8 cellular contexts compared by ENCODE assay signal in the genomic region with DNA sequence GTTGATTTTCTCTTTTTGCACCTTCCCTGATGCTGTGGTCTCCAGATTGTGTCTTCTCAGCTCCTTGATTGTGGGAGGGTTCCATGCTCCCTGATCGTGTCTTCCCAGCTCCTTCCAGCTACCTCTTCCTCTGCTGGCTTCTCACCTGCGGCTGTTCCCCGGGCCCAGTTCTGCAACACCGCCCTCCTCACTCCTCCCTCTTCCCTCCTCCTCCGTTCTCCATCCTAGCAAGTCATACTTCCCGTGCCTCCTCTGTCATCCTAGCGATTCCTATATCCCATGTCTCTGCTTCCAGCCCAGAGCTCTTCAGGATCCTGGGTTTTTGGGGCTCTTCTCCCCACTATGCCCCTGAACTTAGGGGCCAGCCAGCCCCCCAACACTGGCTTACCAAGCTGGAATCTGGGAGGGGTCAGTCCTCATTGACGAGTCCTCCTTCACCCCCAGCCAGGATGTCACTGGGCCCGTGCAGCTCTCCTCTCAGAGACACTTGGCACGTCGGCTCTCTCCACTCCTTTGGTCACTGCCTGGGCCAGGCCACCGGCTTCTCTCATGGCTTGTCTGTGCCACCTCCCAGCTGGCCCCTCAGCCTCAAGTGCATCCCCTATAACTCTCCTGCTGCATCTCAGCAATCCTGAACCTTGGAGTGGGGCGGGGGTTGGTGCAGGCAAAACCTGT.
"Had no signal": no experiment of that assay in that cellular context is flagged by ENCODE, and none has a peak within 500 bp of the region (broad histone marks: within the 10 kb centered on the region; RNA-seq: fewer than 3 reads in every experiment).

No MANE protein-coding gene starts in this region.

- H3K4me3 ChIP-seq: GM23248 had no signal

- H3K27ac Mint-ChIP-seq: H9 had no signal

- H2AFZ ChIP-seq: GM23248 had no signal

- H3K27ac ChIP-seq: GM23248 had no signal

- DNase-seq: GM23248, GOT3, H9, HCEC 1CT, IMR-90, KBM-7 had no signal

- FAIRE-seq: H54, HTR-8/SVneo had no signal

- H3K4me3 Mint-ChIP-seq: H9 had no signal

- H3K9ac ChIP-seq: GM23248 had no signal
